ENCODE assay signal across 17 cellular contexts in the genomic region with DNA sequence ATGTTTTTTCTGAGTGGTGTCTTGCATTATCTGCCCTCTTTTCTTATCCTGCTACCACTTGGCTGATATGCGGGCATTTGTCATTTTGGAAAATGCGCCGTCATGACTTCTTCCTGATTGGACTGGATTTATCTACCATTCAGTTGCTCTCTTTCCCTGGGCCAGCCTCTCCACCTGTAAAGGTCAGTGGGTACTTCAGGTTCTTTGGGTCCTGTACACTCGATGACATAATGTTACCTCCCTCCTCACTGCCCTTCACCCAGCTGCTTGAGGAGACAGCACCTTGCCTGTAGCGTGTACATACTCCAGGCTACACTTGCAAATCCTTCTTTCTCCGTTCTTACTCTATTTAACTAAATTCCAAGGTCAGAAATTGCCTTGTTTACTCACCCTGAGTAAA.
DNase-seq lines count a peak whose midpoint lies in the region; ATAC-seq and TF ChIP-seq lines count a peak whose summit lies in the region.
"Had no signal": no experiment of that assay in that cellular context is flagged by ENCODE, and none has a peak within 500 bp of the region (broad histone marks: within the 10 kb centered on the region; RNA-seq: fewer than 3 reads in every experiment).

No MANE protein-coding gene starts in this region.

- no peak overlapping the region for H3K4me3 ChIP-seq in hepatocyte
- no peak overlapping the region for H3K4me3 ChIP-seq in PC-9

- H3K4me1 ChIP-seq in hepatocyte (ENCODE audit: insufficient read depth) (peaks cover 5% of the 10 kb centered on the region), PC-9 (replicated peaks; ENCODE audit: insufficient read depth) (peaks cover 13% of the 10 kb centered on the region)

- H3K9me2 ChIP-seq in hepatocyte (replicated peaks; ENCODE audit: insufficient read depth) = no peaks in the 10 kb centered on the region
- H3K9me2 ChIP-seq in PC-9 (ENCODE audit: insufficient read depth) = no peaks in the 10 kb centered on the region

- peak; percentile 45 for DNase-seq in activated CD4-positive, alpha-beta T cell treated with anti-CD3 and anti-CD28 coated beads, Interleukin-2, amount 10 ng/mL, durations not matched to agents 24 days and 14 days
- no peak for DNase-seq in activated CD4-positive, alpha-beta T cell treated with anti-CD3 and anti-CD28 coated beads for 48 hours
- no peak for DNase-seq in hepatocyte (ENCODE audit: low spot score)
- no peak for DNase-seq in stimulated activated effector memory CD8-positive, alpha-beta T cell treated with anti-CD3 and anti-CD28 coated beads, Interleukin-12 subunit alpha, Interleukin-12 subunit beta, amount 100 ng/mL, for 72 hours (ENCODE audit: low spot score in 2 of 2)
- no peak for DNase-seq in stimulated activated CD4-positive, alpha-beta T cell treated with anti-CD3 and anti-CD28 coated beads, Interleukin-4, amount 100 ng/mL, for 1 hour
- DNase-seq in middle frontal gyrus (ENCODE audit: extremely low spot score, low spot score) = no peak
- DNase-seq in PC-9 = no peak
- DNase-seq: 8988T, C1 segment of cervical spinal cord, DMS153, EL, HFFc6, KG1, NCI-H1092, NCI-H1694, PC-3 had no signal

- H3F3A ChIP-seq in PC-9 (ENCODE audit: insufficient read depth, low read depth) = peaks cover 3% of the 10 kb centered on the region; the same call in 1 of the 2 replicates

- 77% methylated on average over 6 of the region's 6 CpGs for WGBS in hepatocyte (ENCODE audit: low lambda C conversion rate, missing lambda C conversion rate)

- H2AFZ ChIP-seq in hepatocyte = no peak overlapping the region
- no peak overlapping the region for H2AFZ ChIP-seq in PC-9

- peaks cover 30% of the 10 kb centered on the region for H3K36me3 Mint-ChIP-seq in activated CD4-positive, alpha-beta T cell treated with anti-CD3 and anti-CD28 coated beads, Interleukin-2, amount 10 ng/mL, durations not matched to agents 24 days and 14 days (ENCODE audit: low read depth)
- H3K36me3 Mint-ChIP-seq in stimulated activated effector memory CD8-positive, alpha-beta T cell treated with anti-CD3 and anti-CD28 coated beads, Interleukin-12 subunit alpha, Interleukin-12 subunit beta, amount 100 ng/mL, for 72 hours = peaks cover 88% of the 10 kb centered on the region

- POLR2A ChIA-PET in PC-9 (lab: Charles Lee; ENCODE audit: unreplicated experiment) = no interaction called here

- no peak for ATAC-seq in stimulated activated effector memory CD8-positive, alpha-beta T cell treated with anti-CD3 and anti-CD28 coated beads, Interleukin-12 subunit alpha, Interleukin-12 subunit beta, amount 100 ng/mL, for 72 hours
- ATAC-seq: PC-3 had no signal

- H3K27ac ChIP-seq in VCaP (peak overlapping the region; percentile 48), hepatocyte (peak overlapping the region; percentile 28), PC-9 (no peak overlapping the region)

- H3K79me2 ChIP-seq in hepatocyte (peaks cover 89% of the 10 kb centered on the region), PC-9 (ENCODE audit: low read depth) (peaks cover 14% of the 10 kb centered on the region; the same call in 1 of the 2 replicates)

- H3K27ac Mint-ChIP-seq in activated CD4-positive, alpha-beta T cell treated with anti-CD3 and anti-CD28 coated beads, Interleukin-2, amount 10 ng/mL, durations not matched to agents 24 days and 14 days = no peak overlapping the region
- H3K27ac Mint-ChIP-seq in stimulated activated effector memory CD8-positive, alpha-beta T cell treated with anti-CD3 and anti-CD28 coated beads, Interleukin-12 subunit alpha, Interleukin-12 subunit beta, amount 100 ng/mL, for 72 hours = peak overlapping the region; percentile 8
- H3K27ac Mint-ChIP-seq: HFFc6 had no signal

- no peaks in the 10 kb centered on the region for H3K27me3 ChIP-seq in hepatocyte
- H3K27me3 ChIP-seq in PC-9 (ENCODE audit: insufficient read depth, low read depth) = no peaks in the 10 kb centered on the region

- TF ChIP-seq CTCF in VCaP (conservative IDR thresholded peaks at IDR 0.05) = no peak
- TF ChIP-seq CTCF in hepatocyte (IDR thresholded peaks at IDR 0.05; ENCODE audit: poor library complexity) = no peak
- no peak for TF ChIP-seq CTCF in PC-9 (conservative IDR thresholded peaks at IDR 0.05)

- CTCF ChIA-PET in PC-9 (lab: Charles Lee) = no interaction called here

- no peaks in the 10 kb centered on the region for H3K9me3 ChIP-seq in hepatocyte (ENCODE audit: low read depth)
- H3K9me3 ChIP-seq in PC-9 (ENCODE audit: insufficient read depth, low read depth) = no peaks in the 10 kb centered on the region

- H3K4me3 Mint-ChIP-seq in activated CD4-positive, alpha-beta T cell treated with anti-CD3 and anti-CD28 coated beads, Interleukin-2, amount 10 ng/mL, durations not matched to agents 24 days and 14 days = no peak overlapping the region
- H3K4me3 Mint-ChIP-seq in stimulated activated effector memory CD8-positive, alpha-beta T cell treated with anti-CD3 and anti-CD28 coated beads, Interleukin-12 subunit alpha, Interleukin-12 subunit beta, amount 100 ng/mL, for 72 hours = no peak overlapping the region
- H3K4me3 Mint-ChIP-seq: HFFc6 had no signal

- no peaks in the 10 kb centered on the region for H3K9me3 Mint-ChIP-seq in activated CD4-positive, alpha-beta T cell treated with anti-CD3 and anti-CD28 coated beads, Interleukin-2, amount 10 ng/mL, durations not matched to agents 24 days and 14 days
- no peaks in the 10 kb centered on the region for H3K9me3 Mint-ChIP-seq in stimulated activated effector memory CD8-positive, alpha-beta T cell treated with anti-CD3 and anti-CD28 coated beads, Interleukin-12 subunit alpha, Interleukin-12 subunit beta, amount 100 ng/mL, for 72 hours
- H3K9me3 Mint-ChIP-seq: HFFc6 had no signal

- H3K4me2 ChIP-seq in hepatocyte (no peak overlapping the region), PC-9 (no peak overlapping the region)

- H4K20me1 ChIP-seq in hepatocyte (ENCODE audit: insufficient read depth, poor library complexity, severe bottlenecking) (peaks cover 31% of the 10 kb centered on the region), PC-9 (ENCODE audit: insufficient read depth) (peaks cover 46% of the 10 kb centered on the region)

- BruUV-seq in PC-9 (replicated peaks; lab: Mats Ljungman, UMichigan) = no TSS peak

- no peaks in the 10 kb centered on the region for H3K27me3 Mint-ChIP-seq in activated CD4-positive, alpha-beta T cell treated with anti-CD3 and anti-CD28 coated beads, Interleukin-2, amount 10 ng/mL, durations not matched to agents 24 days and 14 days

- intact Hi-C loops in activated CD4-positive, alpha-beta T cell treated with anti-CD3 and anti-CD28 coated beads, Interleukin-2, amount 10 ng/mL, durations not matched to agents 24 days and 14 days (cut with micrococcal nuclease) = no loop called here
- intact Hi-C loops in PC-9 (cut with micrococcal nuclease; ENCODE audit: unreplicated experiment) = no loop called here

- H3K4me1 Mint-ChIP-seq in activated CD4-positive, alpha-beta T cell treated with anti-CD3 and anti-CD28 coated beads, Interleukin-2, amount 10 ng/mL, durations not matched to agents 24 days and 14 days = peaks cover 17% of the 10 kb centered on the region
- peaks cover 48% of the 10 kb centered on the region for H3K4me1 Mint-ChIP-seq in stimulated activated effector memory CD8-positive, alpha-beta T cell treated with anti-CD3 and anti-CD28 coated beads, Interleukin-12 subunit alpha, Interleukin-12 subunit beta, amount 100 ng/mL, for 72 hours

- H3K36me3 ChIP-seq in hepatocyte (replicated peaks; ENCODE audit: insufficient read depth, low read depth) = no peaks in the 10 kb centered on the region
- H3K36me3 ChIP-seq in PC-9 (ENCODE audit: low read depth) = peaks cover 9% of the 10 kb centered on the region; the same call in 1 of the 2 replicates
